9 cellular contexts compared by ENCODE assay signal in genomic region chr19:48244289-48244688, GRCh38. TPM values are rescaled to one million over a fixed set of nuclear protein-coding genes. Genes with fewer than 3 reads are reported as not detected.
DNase-seq lines count a peak whose midpoint lies in the region; ATAC-seq and TF ChIP-seq lines count a peak whose summit lies in the region.
"Had no signal": no experiment of that assay in that cellular context is flagged by ENCODE, and none has a peak within 500 bp of the region (broad histone marks: within the 10 kb centered on the region; RNA-seq: fewer than 3 reads in every experiment).

No MANE protein-coding gene starts in this region.

- peaks cover 48 to 55% of the 10 kb centered on the region in 2 donors for H3K36me3 Mint-ChIP-seq in CD4-positive, alpha-beta memory T cell
- H3K36me3 Mint-ChIP-seq in naive thymus-derived CD4-positive, alpha-beta T cell = peaks cover 21 to 54% (median 41%) of the 10 kb centered on the region in 5 donors

- TF ChIP-seq CTCF in NB4 (IDR thresholded peaks at IDR 0.05; ENCODE audit: low read depth, low read length) = no peak

- H3K4me3 Mint-ChIP-seq in CD4-positive, alpha-beta memory T cell = peak overlapping the region; percentile 63 to 82 (median 78)
- H3K4me3 Mint-ChIP-seq in naive thymus-derived CD4-positive, alpha-beta T cell = peak overlapping the region; percentile 75 to 91 (median 79)

- no peaks in the 10 kb centered on the region for H3K9me3 Mint-ChIP-seq in CD4-positive, alpha-beta memory T cell
- no peaks in the 10 kb centered on the region for H3K9me3 Mint-ChIP-seq in naive thymus-derived CD4-positive, alpha-beta T cell

- H3K36me3 ChIP-seq in CD4-positive, alpha-beta memory T cell (ENCODE audit: insufficient read depth, low read length) = peaks cover 20% of the 10 kb centered on the region
- peaks cover 10 to 36% (median 15%) of the 10 kb centered on the region in 3 experiments for H3K36me3 ChIP-seq in naive thymus-derived CD4-positive, alpha-beta T cell (ENCODE audit: control insufficient read depth in 2 of 3, insufficient read depth in 3 of 3, low read length in 3 of 3)

- DNase-seq in CD4-positive, alpha-beta memory T cell = peak; percentile 45 to 62 (median 47)
- peak; percentile 51 for DNase-seq in NB4 (ENCODE audit: low read depth)
- DNase-seq in activated naive CD4-positive, alpha-beta T cell treated with Interleukin-2 at 50 U/mL for 16 hours = peak; percentile 45
- DNase-seq in naive thymus-derived CD4-positive, alpha-beta T cell = peak in 7 of 9 donors; percentile 37 to 61 (median 56)
- no peak for DNase-seq in glomerular visceral epithelial cell (ENCODE audit: extremely low spot score)
- DNase-seq in iPS-NIHi11 (ENCODE audit: low spot score) = no peak
- DNase-seq in RPMI8226 = no peak
- no peak for DNase-seq in NK-92 (lab: John Stamatoyannopoulos, UW; ENCODE audit: unreplicated experiment)
- DNase-seq: NCI-H2171 had no signal

- H3K27ac Mint-ChIP-seq in CD4-positive, alpha-beta memory T cell = peak overlapping the region; percentile 83 to 92 (median 89)
- peak overlapping the region; percentile 77 to 93 (median 90) for H3K27ac Mint-ChIP-seq in naive thymus-derived CD4-positive, alpha-beta T cell

- peak overlapping the region in 1 of 2 donors; percentile 38 for H3K4me3 ChIP-seq in CD4-positive, alpha-beta memory T cell (ENCODE audit: low read length in 2 of 2)
- H3K4me3 ChIP-seq in NB4 (ENCODE audit: low read depth, low read length) = peak overlapping the region; percentile 3
- peak overlapping the region; percentile 19 for H3K4me3 ChIP-seq in naive thymus-derived CD4-positive, alpha-beta T cell (ENCODE audit: low read length)

- H3K4me1 ChIP-seq in CD4-positive, alpha-beta memory T cell (ENCODE audit: insufficient read depth, low read length) = peaks cover 52% of the 10 kb centered on the region
- H3K4me1 ChIP-seq in naive thymus-derived CD4-positive, alpha-beta T cell (ENCODE audit: control insufficient read depth in 2 of 2, insufficient read depth in 2 of 2, low read length in 2 of 2) = peaks cover 25 to 39% of the 10 kb centered on the region in 2 donors

- intact Hi-C loops in CD4-positive, alpha-beta memory T cell (cut with micrococcal nuclease) = loop anchor here (1.0 kb wide), 1 partner anchor 16 kb away; no protein-coding TSS in a partner anchor
- intact Hi-C loops in naive thymus-derived CD4-positive, alpha-beta T cell (cut with micrococcal nuclease) = loop anchor here in 1 of 2 donors (1.0 kb wide), 2 partner anchors 11 to 16 kb away; partner anchors contain the start of gene CARD8

- peaks cover 32 to 64% (median 49%) of the 10 kb centered on the region in 4 donors for H3K4me1 Mint-ChIP-seq in CD4-positive, alpha-beta memory T cell
- peaks cover 37 to 67% (median 52%) of the 10 kb centered on the region in 7 donors for H3K4me1 Mint-ChIP-seq in naive thymus-derived CD4-positive, alpha-beta T cell

- H3K27ac ChIP-seq in CD4-positive, alpha-beta memory T cell (ENCODE audit: low read depth, low read length) = peak overlapping the region; percentile 62
- H3K27ac ChIP-seq in naive thymus-derived CD4-positive, alpha-beta T cell (ENCODE audit: low read depth, low read length) = peak overlapping the region; percentile 63

- CTCF ChIA-PET in CD4-positive, alpha-beta memory T cell (lab: Charles Lee; ENCODE audit: partially characterized antibody) = interaction anchor here (1.1 to 1.9 kb wide), 3 partner anchors 11 to 16 kb away, joined by 4 to 9 read pairs (median 8); partner anchors contain the start of gene CARD8
- CTCF ChIA-PET in naive thymus-derived CD4-positive, alpha-beta T cell (lab: Charles Lee) = interaction anchor here (0.5 to 1.7 kb wide), 3 partner anchors 15 to 40 kb away, joined by 3 to 5 read pairs (median 4); no protein-coding TSS in a partner anchor

- ATAC-seq in naive thymus-derived CD4-positive, alpha-beta T cell = peak; percentile 95

- H3K27me3 Mint-ChIP-seq in CD4-positive, alpha-beta memory T cell = no peaks in the 10 kb centered on the region
- H3K27me3 Mint-ChIP-seq in naive thymus-derived CD4-positive, alpha-beta T cell = no peaks in the 10 kb centered on the region

- no peaks in the 10 kb centered on the region for H3K9me3 ChIP-seq in CD4-positive, alpha-beta memory T cell (ENCODE audit: control insufficient read depth in 1 of 2, low read length in 2 of 2)
- H3K9me3 ChIP-seq in naive thymus-derived CD4-positive, alpha-beta T cell (ENCODE audit: control insufficient read depth in 2 of 3, low read length in 3 of 3) = no peaks in the 10 kb centered on the region

- POLR2A ChIA-PET in CD4-positive, alpha-beta memory T cell (lab: Charles Lee; ENCODE audit: partially characterized antibody) = interaction anchor here (0.8 to 3.7 kb wide), 7 partner anchors 8 to 44 kb away, joined by 3 to 28 read pairs (median 7); partner anchors contain the start of gene CARD8
- POLR2A ChIA-PET in naive thymus-derived CD4-positive, alpha-beta T cell (lab: Charles Lee) = interaction anchor here (0.6 to 3.7 kb wide), 7 partner anchors 11 to 402 kb away, joined by 3 to 25 read pairs (median 3); partner anchors contain the start of genes CA11 and CARD8

- no peaks in the 10 kb centered on the region for H3K27me3 ChIP-seq in CD4-positive, alpha-beta memory T cell (ENCODE audit: insufficient read depth, low read length)
- H3K27me3 ChIP-seq in naive thymus-derived CD4-positive, alpha-beta T cell (ENCODE audit: control insufficient read depth in 2 of 2, insufficient read depth in 2 of 2, low read length in 2 of 2) = no peaks in the 10 kb centered on the region

- TF ChIP-seq POLR2A in NB4 (IDR thresholded peaks at IDR 0.05; ENCODE audit: extremely low read depth, insufficient read length) = no peak

RNA-seq across cellular contexts. Expression of gene CARD8, which starts 11.4 kb away (rescaled TPM):
- 100 to 1,000 TPM; 310 to 316 TPM for total RNA-seq in CD4-positive, alpha-beta memory T cell
- 10 to 100 TPM; 74.9 to 90.5 TPM for polyA plus RNA-seq in CD4-positive, alpha-beta memory T cell
- 100 to 1,000 TPM; 104 to 301 (median 182) TPM for total RNA-seq in naive thymus-derived CD4-positive, alpha-beta T cell
- polyA plus RNA-seq in naive thymus-derived CD4-positive, alpha-beta T cell = 100 to 1,000 TPM in 1 of 2 donors, 10 to 100 TPM in 1; 73.6 to 101 TPM

RNA-seq across cellular contexts. Expression of gene ZNF114, which starts 25.6 kb away (rescaled TPM):
- total RNA-seq in CD4-positive, alpha-beta memory T cell = under 1 TPM in 1 of 2 experiments, not detected in 1; 0.36 TPM
- polyA plus RNA-seq in CD4-positive, alpha-beta memory T cell = not detected
- under 1 TPM in 2 of 5 experiments, not detected in 3; 0.29 to 0.51 TPM for total RNA-seq in naive thymus-derived CD4-positive, alpha-beta T cell
- polyA plus RNA-seq in naive thymus-derived CD4-positive, alpha-beta T cell = not detected

Comparison
In these comparisons a context has a peak if more than half of its experiments do, and no peak if none do; other contexts are left out.
1. DNase-seq: peak in CD4-positive, alpha-beta memory T cell (5 of 5), NB4 (single experiment), activated naive CD4-positive, alpha-beta T cell treated with Interleukin-2 at 50 U/mL for 16 hours (single experiment) and naive thymus-derived CD4-positive, alpha-beta T cell (7 of 9); none in glomerular visceral epithelial cell (single experiment), iPS-NIHi11 (single experiment), RPMI8226 (single experiment) and NK-92 (single experiment).